22 cellular contexts compared by ENCODE assay signal in genomic region chr3:142353571-142353970, GRCh38.
DNase-seq lines count a peak whose midpoint lies in the region; ATAC-seq and TF ChIP-seq lines count a peak whose summit lies in the region.
"Had no signal": no experiment of that assay in that cellular context is flagged by ENCODE, and none has a peak within 500 bp of the region (broad histone marks: within the 10 kb centered on the region; RNA-seq: fewer than 3 reads in every experiment).

No MANE protein-coding gene starts in this region.

- ATAC-seq in HG02852 (IDR thresholded peaks at IDR 0.05; ENCODE audit: unreplicated experiment): no peak
- ATAC-seq: CD8-positive, alpha-beta T cell; PC-3 had no signal

- no peaks in the 10 kb centered on the region for H3K79me2 ChIP-seq in GM23248 (ENCODE audit: insufficient read depth)

- no peaks in the 10 kb centered on the region for H3K9me2 ChIP-seq in GM23248 (ENCODE audit: insufficient read depth)
- H3K9me2 ChIP-seq: SK-N-SH had no signal

- WGBS in GM23248 (ENCODE audit: low coverage in 1 of 2, low lambda C conversion rate in 2 of 2, missing lambda C conversion rate in 2 of 2), 2 experiments: 91 to 92% methylated on average over 3 of the region's 3 CpGs
- WGBS in sigmoid colon, 2 donors: 96% methylated on average over 3 of the region's 3 CpGs

- TF ChIP-seq POLR2A in sigmoid colon (IDR thresholded peaks at IDR 0.05): no peak

- H3K4me1 ChIP-seq in GM23248 (ENCODE audit: insufficient read depth) (0 out of 2 replicates have a peak, but pooled peaks cover 7% of the 10 kb centered on the region), sigmoid colon (no peaks in the 10 kb centered on the region)
- H3K4me1 ChIP-seq: HAP-1 had no signal

- no peak overlapping the region for H3K9ac ChIP-seq in GM23248
- H3K9ac ChIP-seq: BLaER1, KMS-11, SK-N-SH had no signal

- in situ Hi-C loops in GM23248 (cut with MboI): no loop called here

- no peak overlapping the region for H3K4me2 ChIP-seq in GM23248 (ENCODE audit: unreplicated experiment)
- H3K4me2 ChIP-seq: BLaER1, KMS-11, SK-N-SH had no signal

- no peaks in the 10 kb centered on the region for H4K20me1 ChIP-seq in GM23248 (ENCODE audit: insufficient read depth)

- intact Hi-C loops in sigmoid colon (cut with DNase I): no loop called here

- TF ChIP-seq CTCF in fibroblast of pulmonary artery (IDR thresholded peaks at IDR 0.05; ENCODE audit: low read length, missing control alignments) (no peak), sigmoid colon (IDR thresholded peaks at IDR 0.05) (no peak)

- H3K27ac ChIP-seq in GM23248 (no peak overlapping the region), sigmoid colon (no peak overlapping the region)
- H3K27ac ChIP-seq: 22Rv1, BLaER1, KMS-11 had no signal

- no peak for TF ChIP-seq EP300 in sigmoid colon (IDR thresholded peaks at IDR 0.05)

- H3K27me3 ChIP-seq in GM23248 (replicated peaks; ENCODE audit: insufficient read depth) (no peaks in the 10 kb centered on the region), sigmoid colon (no peaks in the 10 kb centered on the region)
- H3K27me3 ChIP-seq: BLaER1 had no signal

- no peak overlapping the region for H2AFZ ChIP-seq in GM23248

- H3F3A ChIP-seq in GM23248 (ENCODE audit: insufficient read depth): no peaks in the 10 kb centered on the region; the same call in 1 of the 2 replicates

- DNase-seq in A172 (ENCODE audit: low spot score) (peak; percentile 11), GM23248 (peak; percentile 3), astrocyte of the hippocampus (ENCODE audit: low read depth, low spot score) (peak; percentile 23), fibroblast of pulmonary artery (ENCODE audit: low read depth) (peak; percentile 17), pons (ENCODE audit: low spot score) (no peak), sigmoid colon (no peak)
- DNase-seq in activated CD8-positive, alpha-beta memory T cell treated with anti-CD3 and anti-CD28 coated beads for 24 hours: no peak
- DNase-seq: CD8-positive, alpha-beta T cell; NCI-H1048; NCI-H1436 treated with DMSO at 0.1 percent for 48 hours; NCI-H2029 treated with DMSO at 0.1 percent for 48 hours; NCI-H2171; NCI-H526; PC-3; RPMI8226; SHP77 treated with DMSO at 0.1 percent for 48 hours; SK-N-SH had no signal

- peaks cover 55% of the 10 kb centered on the region for H3K36me3 ChIP-seq in GM23248 (ENCODE audit: low read depth)
- peaks cover 12 to 93% (median 47%) of the 10 kb centered on the region in 4 donors for H3K36me3 ChIP-seq in sigmoid colon

- H3K4me3 ChIP-seq in GM23248 (no peak overlapping the region), fibroblast of pulmonary artery (replicated peaks; ENCODE audit: low read depth, low read length) (no peak overlapping the region), sigmoid colon (no peak overlapping the region)
- H3K4me3 ChIP-seq: BLaER1, HAP-1 had no signal

- H3K9me3 ChIP-seq in GM23248 (ENCODE audit: low read depth) (no peaks in the 10 kb centered on the region), sigmoid colon (no peaks in the 10 kb centered on the region)
- H3K9me3 ChIP-seq: HAP-1, SK-N-SH had no signal

Comparison
In these comparisons a context has a peak if more than half of its experiments do, and no peak if none do; other contexts are left out.
1. DNase-seq: peak in A172 (single experiment), GM23248 (single experiment), astrocyte of the hippocampus (single experiment) and fibroblast of pulmonary artery (single experiment); none in activated CD8-positive, alpha-beta memory T cell treated with anti-CD3 and anti-CD28 coated beads for 24 hours (single experiment), pons (single experiment) and sigmoid colon (single experiment).